Comparison of ENCODE assay signal across 8 cellular contexts in genomic region chr6:108497883-108498282, GRCh38.
DNase-seq lines count a peak whose midpoint lies in the region; ATAC-seq and TF ChIP-seq lines count a peak whose summit lies in the region.

No MANE protein-coding gene starts in this region.

- H3K27ac Mint-ChIP-seq in activated T-cell treated with anti-CD3 and anti-CD28 coated beads, Interleukin-2, amount 50 U/mL, for 72 hours, result no peak overlapping the region
- H3K27ac Mint-ChIP-seq in activated T-cell treated with anti-CD3 and anti-CD28 coated beads, Interleukin-2, amount 50 U/mL, for 24 hours, result no peak overlapping the region
- no peak overlapping the region for H3K27ac Mint-ChIP-seq in activated naive CD8-positive, alpha-beta T cell treated with anti-CD3 and anti-CD28 coated beads for 36 hours

- no peak overlapping the region for H3K27ac ChIP-seq in left lung

- intact Hi-C loops in left lung (cut with DNase I), result no loop called here

- no peaks in the 10 kb centered on the region for H3K4me1 ChIP-seq in left lung

- H3K9me3 ChIP-seq in left lung, result no peaks in the 10 kb centered on the region

- no peaks in the 10 kb centered on the region for H3K4me1 Mint-ChIP-seq in activated T-cell treated with anti-CD3 and anti-CD28 coated beads, Interleukin-2, amount 50 U/mL, for 72 hours (ENCODE audit: low read depth)
- H3K4me1 Mint-ChIP-seq in activated T-cell treated with anti-CD3 and anti-CD28 coated beads, Interleukin-2, amount 50 U/mL, for 24 hours (ENCODE audit: low read depth), result peaks cover 11% of the 10 kb centered on the region
- H3K4me1 Mint-ChIP-seq in activated naive CD8-positive, alpha-beta T cell treated with anti-CD3 and anti-CD28 coated beads for 36 hours, result no peaks in the 10 kb centered on the region

- TF ChIP-seq CTCF in left lung (IDR thresholded peaks at IDR 0.05), result peak in 1 of 2 donors; percentile 28

- no peaks in the 10 kb centered on the region for H3K27me3 ChIP-seq in left lung

- no peaks in the 10 kb centered on the region for H3K36me3 Mint-ChIP-seq in activated T-cell treated with anti-CD3 and anti-CD28 coated beads, Interleukin-2, amount 50 U/mL, for 72 hours (ENCODE audit: insufficient read depth in 2 of 2)
- peaks cover 6% of the 10 kb centered on the region for H3K36me3 Mint-ChIP-seq in activated T-cell treated with anti-CD3 and anti-CD28 coated beads, Interleukin-2, amount 50 U/mL, for 24 hours (ENCODE audit: low read depth)
- peaks cover 15% of the 10 kb centered on the region for H3K36me3 Mint-ChIP-seq in activated naive CD8-positive, alpha-beta T cell treated with anti-CD3 and anti-CD28 coated beads for 36 hours

- ATAC-seq in activated T-cell treated with anti-CD3 and anti-CD28 coated beads, Interleukin-2, amount 50 U/mL, for 72 hours (replicated peaks in 1 of 2), result no peak
- ATAC-seq in left lung (peak; percentile 41), HG03457 (IDR thresholded peaks at IDR 0.05; ENCODE audit: unreplicated experiment) (no peak), HG02973 (IDR thresholded peaks at IDR 0.05; ENCODE audit: unreplicated experiment) (no peak)

- no peaks in the 10 kb centered on the region for H3K27me3 Mint-ChIP-seq in activated T-cell treated with anti-CD3 and anti-CD28 coated beads, Interleukin-2, amount 50 U/mL, for 72 hours (ENCODE audit: low read depth)
- H3K27me3 Mint-ChIP-seq in activated T-cell treated with anti-CD3 and anti-CD28 coated beads, Interleukin-2, amount 50 U/mL, for 24 hours, result no peaks in the 10 kb centered on the region
- no peaks in the 10 kb centered on the region for H3K27me3 Mint-ChIP-seq in activated naive CD8-positive, alpha-beta T cell treated with anti-CD3 and anti-CD28 coated beads for 36 hours

- H3K9me3 Mint-ChIP-seq in activated T-cell treated with anti-CD3 and anti-CD28 coated beads, Interleukin-2, amount 50 U/mL, for 72 hours, result no peaks in the 10 kb centered on the region
- no peaks in the 10 kb centered on the region for H3K9me3 Mint-ChIP-seq in activated T-cell treated with anti-CD3 and anti-CD28 coated beads, Interleukin-2, amount 50 U/mL, for 24 hours
- no peaks in the 10 kb centered on the region for H3K9me3 Mint-ChIP-seq in activated naive CD8-positive, alpha-beta T cell treated with anti-CD3 and anti-CD28 coated beads for 36 hours

- peak; percentile 5 to 14 for DNase-seq in activated T-cell treated with anti-CD3 and anti-CD28 coated beads, Interleukin-2, amount 50 U/mL, for 72 hours
- no peak for DNase-seq in activated T-cell treated with anti-CD3 and anti-CD28 coated beads, Interleukin-2, amount 50 U/mL, for 24 hours
- DNase-seq in Kasumi-1 (lab: John Stamatoyannopoulos, UW) (peak; percentile 74 to 79), left lung (no peak), DMS79 treated with DMSO at 0.1 percent for 48 hours (lab: John Stamatoyannopoulos, UW) (no peak)
- peak; percentile 3 for DNase-seq in activated naive CD8-positive, alpha-beta T cell treated with anti-CD3 and anti-CD28 coated beads for 36 hours

- no peaks in the 10 kb centered on the region for H3K36me3 ChIP-seq in left lung

- H3K4me3 Mint-ChIP-seq in activated T-cell treated with anti-CD3 and anti-CD28 coated beads, Interleukin-2, amount 50 U/mL, for 72 hours, result no peak overlapping the region
- no peak overlapping the region for H3K4me3 Mint-ChIP-seq in activated T-cell treated with anti-CD3 and anti-CD28 coated beads, Interleukin-2, amount 50 U/mL, for 24 hours
- no peak overlapping the region for H3K4me3 Mint-ChIP-seq in activated naive CD8-positive, alpha-beta T cell treated with anti-CD3 and anti-CD28 coated beads for 36 hours

- no peak overlapping the region for H3K4me3 ChIP-seq in left lung

Comparison
In these comparisons a context has a peak if more than half of its experiments do, and no peak if none do; other contexts are left out.
1. DNase-seq: peak in activated T-cell treated with anti-CD3 and anti-CD28 coated beads, Interleukin-2, amount 50 U/mL, for 72 hours (2 of 2), Kasumi-1 (2 of 2) and activated naive CD8-positive, alpha-beta T cell treated with anti-CD3 and anti-CD28 coated beads for 36 hours (single experiment); none in activated T-cell treated with anti-CD3 and anti-CD28 coated beads, Interleukin-2, amount 50 U/mL, for 24 hours (single experiment), left lung (0 of 2) and DMS79 treated with DMSO at 0.1 percent for 48 hours (single experiment).